Comparison of ENCODE assay signal across 10 cellular contexts in the genomic region with DNA sequence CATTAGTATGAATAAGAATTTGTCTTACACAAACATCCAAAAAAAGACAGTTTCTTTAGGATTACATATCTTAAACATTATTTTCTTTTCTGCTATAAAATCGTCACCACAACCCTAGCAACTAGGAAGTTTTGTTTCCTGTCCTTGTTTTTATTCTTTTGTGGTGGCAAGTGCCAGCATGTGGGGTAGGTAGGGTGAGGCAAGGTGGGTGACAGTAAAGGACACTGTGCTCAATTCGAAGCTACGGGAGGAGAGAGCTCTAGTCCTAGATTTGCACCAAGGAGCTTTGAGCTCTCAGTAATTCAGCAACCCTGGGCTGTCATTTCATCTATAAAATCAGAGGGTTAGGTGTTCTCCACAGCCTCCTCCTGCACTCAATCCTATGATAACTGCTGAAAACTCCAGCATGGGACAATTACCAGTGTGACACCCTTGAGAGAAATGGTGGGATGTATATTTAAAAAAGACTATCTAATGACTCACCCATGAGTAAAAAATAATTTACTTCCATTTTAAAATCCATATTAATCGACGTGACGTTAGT.
DNase-seq lines count a peak whose midpoint lies in the region; ATAC-seq and TF ChIP-seq lines count a peak whose summit lies in the region.
"Had no signal": no experiment of that assay in that cellular context is flagged by ENCODE, and none has a peak within 500 bp of the region (broad histone marks: within the 10 kb centered on the region; RNA-seq: fewer than 3 reads in every experiment).

No MANE protein-coding gene starts in this region.

- ATAC-seq in sciatic nerve, result peak; percentile 9

- peaks cover 97% of the 10 kb centered on the region for H3K4me1 ChIP-seq in DOHH2 (ENCODE audit: control insufficient read depth, low read length)

- peaks cover 100% of the 10 kb centered on the region for H3K36me3 ChIP-seq in DOHH2 (ENCODE audit: control insufficient read depth, low read length)
- no peaks in the 10 kb centered on the region for H3K36me3 ChIP-seq in KOPT-K1 (ENCODE audit: insufficient read depth, low read length)

- no peaks in the 10 kb centered on the region for H3K9me2 ChIP-seq in DOHH2 (replicated peaks; ENCODE audit: control insufficient read depth, low read length)

- H3K4me2 ChIP-seq in DOHH2 (ENCODE audit: low read length), result peak overlapping the region; percentile 51

- intact Hi-C loops in sciatic nerve (cut with DNase I), result no loop called here

- no peaks in the 10 kb centered on the region for H3K27me3 ChIP-seq in DOHH2 (ENCODE audit: control insufficient read depth, low read length)

- peak overlapping the region; percentile 28; the same call in 1 of the 2 replicates for H3K4me3 ChIP-seq in DOHH2 (ENCODE audit: low read length)

- H3F3A ChIP-seq in DOHH2 (ENCODE audit: control insufficient read depth, insufficient read depth), result peaks cover 27% of the 10 kb centered on the region

- DNase-seq in dermis blood vessel endothelial cell (peak; percentile 29), sciatic nerve (ENCODE audit: low spot score) (no peak), DMS53 (lab: John Stamatoyannopoulos, UW) (no peak), NCI-H1436 treated with DMSO at 0.1 percent for 48 hours (lab: John Stamatoyannopoulos, UW) (no peak), NCI-H345 (lab: John Stamatoyannopoulos, UW) (no peak)
- no peak for DNase-seq in stimulated activated CD4-positive, alpha-beta T cell treated with anti-CD3 and anti-CD28 coated beads, Interleukin-4, amount 100 ng/mL, for 24 hours
- DNase-seq: right cardiac atrium had no signal

- peaks cover 79% of the 10 kb centered on the region for H4K20me1 ChIP-seq in DOHH2 (ENCODE audit: control insufficient read depth, insufficient read depth, low read depth, low read length)

- H3K79me2 ChIP-seq in DOHH2 (ENCODE audit: control insufficient read depth, low read length), result peaks cover 100% of the 10 kb centered on the region

- H3K27ac ChIP-seq in DOHH2 (ENCODE audit: low read depth, low read length), result peak overlapping the region; percentile 46
- H3K27ac ChIP-seq in KOPT-K1 (ENCODE audit: low read depth, low read length, poor library complexity, severe bottlenecking), result peak overlapping the region; percentile 43
- H3K27ac ChIP-seq: VCaP had no signal

- TF ChIP-seq CTCF in DOHH2 (IDR thresholded peaks at IDR 0.05; ENCODE audit: low read depth, low read length, poor library complexity, severe bottlenecking), result no peak

- no peaks in the 10 kb centered on the region for H3K9me3 ChIP-seq in DOHH2 (ENCODE audit: control insufficient read depth, insufficient read depth, low read length)
- H3K9me3 ChIP-seq in KOPT-K1 (ENCODE audit: insufficient read depth, low read length, poor library complexity, severe bottlenecking), result no peaks in the 10 kb centered on the region
